Comparison of ENCODE assay signal across 8 cellular contexts in genomic region chr17:16363749-16364536, GRCh38. TPM values are rescaled to one million over a fixed set of nuclear protein-coding genes. Genes with fewer than 3 reads are reported as not detected.
A peak's percentile ranks its signal among the peaks of the same experiment; 100 is the strongest.
DNase-seq lines count a peak whose midpoint lies in the region; ATAC-seq and TF ChIP-seq lines count a peak whose summit lies in the region.

No MANE protein-coding gene starts in this region.

- no peaks in the 10 kb centered on the region for H3K4me1 ChIP-seq in endodermal cell (ENCODE audit: control insufficient read depth, insufficient read depth, low read length)

- no peak overlapping the region for H3K4me3 ChIP-seq in endodermal cell (ENCODE audit: low read length)

- no peaks in the 10 kb centered on the region for H3K36me3 Mint-ChIP-seq in endodermal cell (ENCODE audit: low read depth)

- no peak overlapping the region for H3K27ac Mint-ChIP-seq in endodermal cell

- no peak overlapping the region for H3K27ac ChIP-seq in endodermal cell (ENCODE audit: low read depth, low read length)

- H3K9me3 ChIP-seq in endodermal cell (ENCODE audit: control insufficient read depth, low read length), result no peaks in the 10 kb centered on the region

- peak; percentile 70 for ATAC-seq in HG03439 (IDR thresholded peaks at IDR 0.05; ENCODE audit: unreplicated experiment)

- no peaks in the 10 kb centered on the region for H3K36me3 ChIP-seq in endodermal cell (ENCODE audit: control insufficient read depth, insufficient read depth, low read length)

- TF ChIP-seq CTCF in endodermal cell (conservative IDR thresholded peaks at IDR 0.05), result peak; percentile 94

- H3K27me3 ChIP-seq in endodermal cell (ENCODE audit: control insufficient read depth, insufficient read depth, low read length, poor library complexity, severe bottlenecking), result no peaks in the 10 kb centered on the region

- no peaks in the 10 kb centered on the region for H3K9me3 Mint-ChIP-seq in endodermal cell

- H3K4me3 Mint-ChIP-seq in endodermal cell, result no peak overlapping the region

- H3K27me3 Mint-ChIP-seq in endodermal cell (ENCODE audit: insufficient read depth), result no peaks in the 10 kb centered on the region

- WGBS in endodermal cell (ENCODE audit: insufficient coverage in 1 of 2, insufficient read length in 1 of 2), 2 experiments, result 9 to 16% methylated on average over 4 to 6 of the region's 6 CpGs

- H3K4me1 Mint-ChIP-seq in endodermal cell, result no peaks in the 10 kb centered on the region

- H3K9ac ChIP-seq in endodermal cell (ENCODE audit: extremely low read depth, low read length, poor library complexity, severe bottlenecking), result no peak overlapping the region

- peak; percentile 23 for DNase-seq in NCI-H2107 treated with DMSO at 0.1 percent for 48 hours (lab: John Stamatoyannopoulos, UW; ENCODE audit: unreplicated experiment)
- no peak for DNase-seq in NCI-H2107 (lab: John Stamatoyannopoulos, UW)
- DNase-seq in NOMO-1 (lab: John Stamatoyannopoulos, UW; ENCODE audit: unreplicated experiment in 2 of 2), result peak; percentile 47 to 73
- DNase-seq in activated CD8-positive, alpha-beta memory T cell treated with anti-CD3 and anti-CD28 coated beads for 1 hour (ENCODE audit: extremely low read depth in 1 of 2, low read depth in 1 of 2), result peak; percentile 43 to 60
- peak; percentile 97 for DNase-seq in endodermal cell
- DNase-seq in mucosa of gallbladder (ENCODE audit: low spot score), result peak; percentile 76
- DNase-seq in stimulated activated CD8-positive, alpha-beta memory T cell treated with anti-CD3 and anti-CD28 coated beads, Interleukin-7, amount 100 ng/mL, for 4 hours (ENCODE audit: low read depth in 2 of 2), result peak; percentile 57 to 60

RNA-seq across cellular contexts. Expression of gene CENPV, which starts 10.7 kb away (rescaled TPM):
- total RNA-seq in endodermal cell (100 to 1,000 TPM; 109 to 202 TPM), mucosa of gallbladder (37.8 TPM)
- polyA plus RNA-seq in endodermal cell (2013, experiment 1 of 2), result 391 TPM
- polyA plus RNA-seq in endodermal cell (2013, experiment 2 of 2), result 343 TPM

RNA-seq across cellular contexts. Expression of gene UBB, which starts 16.9 kb away (rescaled TPM):
- total RNA-seq in endodermal cell (1,000 to 10,000 TPM; 1,658 to 1,721 TPM), mucosa of gallbladder (2,437 TPM)
- 2,166 TPM for polyA plus RNA-seq in endodermal cell (2013, experiment 1 of 2)
- 2,122 TPM for polyA plus RNA-seq in endodermal cell (2013, experiment 2 of 2)

RNA-seq across cellular contexts. Expression of gene TRPV2, which starts 51.4 kb away (rescaled TPM):
- 1 to 10 TPM in 1 of 2 donors, under 1 TPM in 1; 0.51 to 1.1 TPM for total RNA-seq in endodermal cell
- polyA plus RNA-seq in endodermal cell (2013, experiment 1 of 2), result 1.4 TPM
- polyA plus RNA-seq in endodermal cell (2013, experiment 2 of 2), result 2.1 TPM
- total RNA-seq in mucosa of gallbladder, result 31.0 TPM

Comparison
In these comparisons a context has a peak if more than half of its experiments do, and no peak if none do; other contexts are left out.
1. RNA of gene TRPV2, which starts 51.4 kb away (total RNA-seq): 31.0 TPM in mucosa of gallbladder (single experiment); 0.51 to 1.1 TPM in endodermal cell; every median in the first group is over 10 times any median in the second.